ENCODE assay signal across 11 cellular contexts in genomic region chr12:57138526-57139272, GRCh38. TPM values are rescaled to one million over a fixed set of nuclear protein-coding genes. Genes with fewer than 3 reads are reported as not detected.
A peak's percentile ranks its signal among the peaks of the same experiment; 100 is the strongest.
DNase-seq lines count a peak whose midpoint lies in the region; ATAC-seq and TF ChIP-seq lines count a peak whose summit lies in the region.
"Had no signal": no experiment of that assay in that cellular context is flagged by ENCODE, and none has a peak within 500 bp of the region (broad histone marks: within the 10 kb centered on the region; RNA-seq: fewer than 3 reads in every experiment).

No MANE protein-coding gene starts in this region.

- peaks cover 64% of the 10 kb centered on the region for H4K20me1 ChIP-seq in osteoblast (ENCODE audit: insufficient read depth, low read length)

- H3K27ac ChIP-seq in RWPE1: peak overlapping the region; percentile 58
- peak overlapping the region in 3 of 4 donors; percentile 85 to 99 (median 98) for H3K27ac ChIP-seq in gastroesophageal sphincter
- H3K27ac ChIP-seq in osteoblast (ENCODE audit: low read depth, low read length): peak overlapping the region; percentile 60
- no peak overlapping the region for H3K27ac ChIP-seq in CD8-positive, alpha-beta T cell (ENCODE audit: low read depth, low read length)

- H3K9me3 ChIP-seq in gastroesophageal sphincter (no peaks in the 10 kb centered on the region), osteoblast (ENCODE audit: low read depth, low read length) (no peaks in the 10 kb centered on the region)
- no peaks in the 10 kb centered on the region for H3K9me3 ChIP-seq in CD8-positive, alpha-beta T cell (ENCODE audit: low read length)
- H3K9me3 ChIP-seq: BLaER1 treated with 17β-estradiol and CSF1 and Interleukin-3, amounts not matched to agents 10 nM and 100 nM had no signal

- no peak for TF ChIP-seq POLR2A in gastroesophageal sphincter (IDR thresholded peaks at IDR 0.05)

- H3K36me3 ChIP-seq in gastroesophageal sphincter (peaks cover 0 to 56% of the 10 kb centered on the region in 2 donors), osteoblast (ENCODE audit: insufficient read depth, low read length) (peaks cover 59% of the 10 kb centered on the region)
- no peaks in the 10 kb centered on the region for H3K36me3 ChIP-seq in CD8-positive, alpha-beta T cell (ENCODE audit: insufficient read depth, low read length)

- H3K4me3 Mint-ChIP-seq in CD8-positive, alpha-beta T cell: no peak overlapping the region

- peak; percentile 82 for ATAC-seq in gastroesophageal sphincter
- ATAC-seq in CD8-positive, alpha-beta T cell: no peak

- no peaks in the 10 kb centered on the region for H3K9me3 Mint-ChIP-seq in CD8-positive, alpha-beta T cell

- H3K79me2 ChIP-seq in osteoblast (ENCODE audit: insufficient read depth, low read length): peaks cover 95% of the 10 kb centered on the region

- intact Hi-C loops in CD8-positive, alpha-beta T cell (cut with DNase I, micrococcal nuclease): no loop called here

- peaks cover 0 to 98% (median 31%) of the 10 kb centered on the region in 3 donors for H3K4me1 ChIP-seq in gastroesophageal sphincter
- peaks cover 77% of the 10 kb centered on the region for H3K4me1 ChIP-seq in osteoblast (ENCODE audit: insufficient read depth, low read length)
- peaks cover 13% of the 10 kb centered on the region for H3K4me1 ChIP-seq in CD8-positive, alpha-beta T cell (ENCODE audit: insufficient read depth, low read length)

- peak overlapping the region; percentile 29 for H3K4me2 ChIP-seq in osteoblast (ENCODE audit: insufficient read depth, low read length)

- H3K27ac Mint-ChIP-seq in CD8-positive, alpha-beta T cell: no peak overlapping the region

- POLR2A ChIA-PET in RWPE1 (lab: Yijun Ruan, JAX; ENCODE audit: low non-redundant PET): no interaction called here
- POLR2A ChIA-PET in CD8-positive, alpha-beta T cell (lab: Charles Lee): no interaction called here

- DNase-seq in AG09319 (ENCODE audit: extremely low read depth, low read depth): peak; percentile 54
- DNase-seq in RWPE1 (ENCODE audit: low spot score): no peak
- DNase-seq in osteoblast (ENCODE audit: insufficient read length, low spot score, missing footprints): peak; percentile 38
- DNase-seq in NCI-H1417 (lab: John Stamatoyannopoulos, UW): no peak
- no peak for DNase-seq in GM13976 (ENCODE audit: low spot score)
- DNase-seq in NCI-H1694 (lab: John Stamatoyannopoulos, UW): no peak
- no peak for DNase-seq in CD8-positive, alpha-beta T cell
- DNase-seq: retina, SHP77 treated with DMSO at 0.1 percent for 48 hours had no signal

- H3K4me3 ChIP-seq in gastroesophageal sphincter (no peak overlapping the region), osteoblast (ENCODE audit: insufficient read depth, low read length) (peak overlapping the region; percentile 22)
- no peak overlapping the region for H3K4me3 ChIP-seq in CD8-positive, alpha-beta T cell (ENCODE audit: low read depth, low read length)
- H3K4me3 ChIP-seq: BLaER1 treated with 17β-estradiol and CSF1 and Interleukin-3, amounts not matched to agents 10 nM and 100 nM had no signal

- no peak overlapping the region for H2AFZ ChIP-seq in osteoblast (ENCODE audit: low read length)

- in situ Hi-C loops in GM13976 (cut with MboI; ENCODE audit: low sequenced_read_pairs, unreplicated experiment): no loop called here

- no peak for TF ChIP-seq CTCF in AG09319 (IDR thresholded peaks at IDR 0.05; ENCODE audit: low read depth, low read length)
- TF ChIP-seq CTCF in RWPE1 (conservative IDR thresholded peaks at IDR 0.05; ENCODE audit: low read depth): no peak
- TF ChIP-seq CTCF in gastroesophageal sphincter (IDR thresholded peaks at IDR 0.05): no peak
- no peak for TF ChIP-seq CTCF in osteoblast (IDR thresholded peaks at IDR 0.05; ENCODE audit: extremely low read depth, low read depth, low read length)
- TF ChIP-seq CTCF in GM13976 (IDR thresholded peaks at IDR 0.05; ENCODE audit: borderline replicate concordance, control extremely low read depth, extremely low read depth, insufficient read depth, missing control alignments): no peak
- TF ChIP-seq CTCF in CD8-positive, alpha-beta T cell (IDR thresholded peaks at IDR 0.05): no peak

- 53 to 76% methylated on average over 3 to 7 of the region's 13 CpGs for WGBS in gastroesophageal sphincter (ENCODE audit: low coverage in 1 of 2), 2 donors

- H3K27me3 ChIP-seq in gastroesophageal sphincter: no peaks in the 10 kb centered on the region
- no peaks in the 10 kb centered on the region for H3K27me3 ChIP-seq in osteoblast (ENCODE audit: insufficient read depth, low read length)
- H3K27me3 ChIP-seq in CD8-positive, alpha-beta T cell (ENCODE audit: insufficient read depth, low read length): no peaks in the 10 kb centered on the region
- H3K27me3 ChIP-seq: BLaER1 treated with 17β-estradiol and CSF1 and Interleukin-3, amounts not matched to agents 10 nM and 100 nM had no signal

- no peaks in the 10 kb centered on the region for H3K27me3 Mint-ChIP-seq in CD8-positive, alpha-beta T cell (ENCODE audit: low read depth)

- peaks cover 15% of the 10 kb centered on the region for H3K4me1 Mint-ChIP-seq in CD8-positive, alpha-beta T cell (ENCODE audit: low read depth)

- CTCF ChIA-PET in RWPE1 (lab: Yijun Ruan, JAX): no interaction called here
- CTCF ChIA-PET in CD8-positive, alpha-beta T cell (lab: Charles Lee): interaction anchor here (0.6 to 1.0 kb wide), 3 partner anchors 45 to 145 kb away, joined by 3 to 5 read pairs (median 4); no protein-coding TSS in a partner anchor

- H3K36me3 Mint-ChIP-seq in CD8-positive, alpha-beta T cell: no peaks in the 10 kb centered on the region

- TF ChIP-seq EP300 in gastroesophageal sphincter (IDR thresholded peaks at IDR 0.05): no peak

RNA-seq across cellular contexts. Expression of gene LRP1-AS, which starts 8.7 kb away (rescaled TPM):
- total RNA-seq in gastroesophageal sphincter (not detected), osteoblast (not detected in 2 replicates)
- not detected for total RNA-seq in CD8-positive, alpha-beta T cell

RNA-seq across cellular contexts. Expression of gene LRP1, which starts 10.4 kb away (rescaled TPM):
- total RNA-seq in gastroesophageal sphincter (100 to 1,000 TPM; 185 to 292 (median 216) TPM), osteoblast (744 and 789 TPM in 2 replicates)
- total RNA-seq in CD8-positive, alpha-beta T cell: 1 to 10 TPM; 3.6 to 4.0 TPM

RNA-seq across cellular contexts. Expression of gene STAT6, which starts 27.5 kb away (rescaled TPM):
- total RNA-seq in gastroesophageal sphincter (100 to 1,000 TPM in 3 of 4 donors, 10 to 100 TPM in 1; 92.5 to 166 (median 156) TPM), osteoblast (149 and 167 TPM in 2 replicates)
- total RNA-seq in CD8-positive, alpha-beta T cell: 100 to 1,000 TPM; 116 to 127 TPM

RNA-seq across cellular contexts. Expression of gene NAB2, which starts 49.8 kb away (rescaled TPM):
- 10 to 100 TPM; 30.7 to 41.3 (median 38.8) TPM for total RNA-seq in gastroesophageal sphincter
- 53.6 and 70.9 TPM in 2 replicates for total RNA-seq in osteoblast
- total RNA-seq in CD8-positive, alpha-beta T cell: 1 to 10 TPM; 5.9 to 6.7 TPM

Comparison
In these comparisons a context has a peak if more than half of its experiments do, and no peak if none do; other contexts are left out.
1. DNase-seq: peak in AG09319 (single experiment) and osteoblast (single experiment); none in RWPE1 (single experiment), NCI-H1417 (0 of 3), GM13976 (single experiment), NCI-H1694 (single experiment) and CD8-positive, alpha-beta T cell (0 of 7).
2. RNA of gene LRP1, which starts 10.4 kb away (total RNA-seq): 744 to 789 TPM in osteoblast and 185 to 292 TPM in gastroesophageal sphincter; 3.6 to 4.0 TPM in CD8-positive, alpha-beta T cell; every median in the first group is over 10 times any median in the second.